ENCODE assay signal across 22 cellular contexts in genomic region chr11:102883132-102883531, GRCh38. TPM values are rescaled to one million over a fixed set of nuclear protein-coding genes. Genes with fewer than 3 reads are reported as not detected.
DNase-seq lines count a peak whose midpoint lies in the region; ATAC-seq, FAIRE-seq and TF ChIP-seq lines count a peak whose summit lies in the region.
"Had no signal": no experiment of that assay in that cellular context is flagged by ENCODE, and none has a peak within 500 bp of the region (broad histone marks: within the 10 kb centered on the region; RNA-seq: fewer than 3 reads in every experiment).

No MANE protein-coding gene starts in this region.

- H3K9me3 ChIP-seq in naive thymus-derived CD4-positive, alpha-beta T cell (ENCODE audit: control insufficient read depth in 2 of 3, low read length in 3 of 3) = no peaks in the 10 kb centered on the region
- H3K9me3 ChIP-seq: adrenal gland had no signal

- intact Hi-C loops in naive thymus-derived CD4-positive, alpha-beta T cell (cut with micrococcal nuclease) = no loop called here

- no peak overlapping the region for H3K4me3 Mint-ChIP-seq in activated T-cell treated with anti-CD3 and anti-CD28 coated beads, Interleukin-2, amount 50 U/mL, for 72 hours
- H3K4me3 Mint-ChIP-seq in stimulated activated memory B cell treated with anti-CD40 and anti-IgM and Interleukin-4, amounts not matched to agents 10 μg/mL and 1 μg/mL and 100 μg/mL, for 72 hours = no peak overlapping the region
- no peak overlapping the region for H3K4me3 Mint-ChIP-seq in naive thymus-derived CD4-positive, alpha-beta T cell
- H3K4me3 Mint-ChIP-seq: type B pancreatic cell had no signal

- peak overlapping the region; percentile 0 for H3K27ac Mint-ChIP-seq in activated T-cell treated with anti-CD3 and anti-CD28 coated beads, Interleukin-2, amount 50 U/mL, for 72 hours
- H3K27ac Mint-ChIP-seq in stimulated activated memory B cell treated with anti-CD40 and anti-IgM and Interleukin-4, amounts not matched to agents 10 μg/mL and 1 μg/mL and 100 μg/mL, for 72 hours = no peak overlapping the region
- no peak overlapping the region for H3K27ac Mint-ChIP-seq in naive thymus-derived CD4-positive, alpha-beta T cell
- H3K27ac Mint-ChIP-seq: type B pancreatic cell had no signal

- no peaks in the 10 kb centered on the region for H3K27me3 Mint-ChIP-seq in activated T-cell treated with anti-CD3 and anti-CD28 coated beads, Interleukin-2, amount 50 U/mL, for 72 hours (ENCODE audit: low read depth)
- H3K27me3 Mint-ChIP-seq in stimulated activated memory B cell treated with anti-CD40 and anti-IgM and Interleukin-4, amounts not matched to agents 10 μg/mL and 1 μg/mL and 100 μg/mL, for 72 hours = no peaks in the 10 kb centered on the region
- peaks cover 0 to 13% (median 8%) of the 10 kb centered on the region in 5 donors for H3K27me3 Mint-ChIP-seq in naive thymus-derived CD4-positive, alpha-beta T cell
- H3K27me3 Mint-ChIP-seq: type B pancreatic cell had no signal

- POLR2A ChIA-PET in RWPE1 (lab: Yijun Ruan, JAX; ENCODE audit: low non-redundant PET) = no interaction called here
- POLR2A ChIA-PET in naive thymus-derived CD4-positive, alpha-beta T cell (lab: Charles Lee) = no interaction called here

- no peak overlapping the region for H3K4me3 ChIP-seq in bronchial epithelial cell (ENCODE audit: low read depth, low read length)
- no peak overlapping the region for H3K4me3 ChIP-seq in naive thymus-derived CD4-positive, alpha-beta T cell (ENCODE audit: low read length)
- H3K4me3 ChIP-seq: adrenal gland had no signal

- peak in 1 of 2 donors; percentile 8 for DNase-seq in activated T-cell treated with anti-CD3 and anti-CD28 coated beads, Interleukin-2, amount 50 U/mL, for 72 hours
- DNase-seq in activated T-cell treated with anti-CD3 and anti-CD28 coated beads for 4 hours (no peak), bronchial epithelial cell (ENCODE audit: low read depth) (peak; percentile 33), RWPE1 (ENCODE audit: low spot score) (no peak), NCI-H187 (lab: John Stamatoyannopoulos, UW) (no peak)
- no peak for DNase-seq in naive thymus-derived CD4-positive, alpha-beta T cell
- DNase-seq: activated effector memory CD4-positive, alpha-beta T cell treated with Interleukin-2 at 50 U/mL for 16 hours; adrenal gland; central memory CD4-positive, alpha-beta T cell; islet precursor cell; NCI-H1694; NK-92 treated with Interleukin-12 subunit alpha and Interleukin-12 subunit beta, amount 100 ng/mL, for 24 hours; stimulated activated naive CD4-positive, alpha-beta T cell; WERI-Rb-1 had no signal

- no peaks in the 10 kb centered on the region for H3K36me3 ChIP-seq in bronchial epithelial cell (ENCODE audit: control insufficient read depth, insufficient read depth, low read length)
- H3K36me3 ChIP-seq in naive thymus-derived CD4-positive, alpha-beta T cell (ENCODE audit: control insufficient read depth in 2 of 3, insufficient read depth in 3 of 3, low read length in 3 of 3) = no peaks in the 10 kb centered on the region
- H3K36me3 ChIP-seq: adrenal gland, WERI-Rb-1 had no signal

- H3K36me3 Mint-ChIP-seq in activated T-cell treated with anti-CD3 and anti-CD28 coated beads, Interleukin-2, amount 50 U/mL, for 72 hours (ENCODE audit: insufficient read depth in 2 of 2) = no peaks in the 10 kb centered on the region
- no peaks in the 10 kb centered on the region for H3K36me3 Mint-ChIP-seq in stimulated activated memory B cell treated with anti-CD40 and anti-IgM and Interleukin-4, amounts not matched to agents 10 μg/mL and 1 μg/mL and 100 μg/mL, for 72 hours
- H3K36me3 Mint-ChIP-seq in naive thymus-derived CD4-positive, alpha-beta T cell = no peaks in the 10 kb centered on the region
- H3K36me3 Mint-ChIP-seq: type B pancreatic cell had no signal

- ATAC-seq in activated T-cell treated with anti-CD3 and anti-CD28 coated beads, Interleukin-2, amount 50 U/mL, for 72 hours (replicated peaks in 1 of 2) = peak; percentile 47 to 63
- ATAC-seq in HG02840 (IDR thresholded peaks at IDR 0.05; ENCODE audit: low FRiP score, unreplicated experiment) = peak; percentile 40
- peak; percentile 22 for ATAC-seq in stimulated activated memory B cell treated with anti-CD40 and anti-IgM and Interleukin-4, amounts not matched to agents 10 μg/mL and 1 μg/mL and 100 μg/mL, for 72 hours
- no peak for ATAC-seq in naive thymus-derived CD4-positive, alpha-beta T cell

- CTCF ChIA-PET in RWPE1 (lab: Yijun Ruan, JAX) = interaction anchor here (1.2 kb wide), 1 partner anchor 31 kb away, joined by 3 read pairs; no protein-coding TSS in a partner anchor
- CTCF ChIA-PET in naive thymus-derived CD4-positive, alpha-beta T cell (lab: Charles Lee) = no interaction called here

- no peaks in the 10 kb centered on the region for H3K4me1 Mint-ChIP-seq in activated T-cell treated with anti-CD3 and anti-CD28 coated beads, Interleukin-2, amount 50 U/mL, for 72 hours (ENCODE audit: low read depth)
- peaks cover 7% of the 10 kb centered on the region for H3K4me1 Mint-ChIP-seq in stimulated activated memory B cell treated with anti-CD40 and anti-IgM and Interleukin-4, amounts not matched to agents 10 μg/mL and 1 μg/mL and 100 μg/mL, for 72 hours
- H3K4me1 Mint-ChIP-seq in naive thymus-derived CD4-positive, alpha-beta T cell = peaks cover 0 to 3% (median 0%) of the 10 kb centered on the region in 7 donors

- H3K27me3 ChIP-seq in bronchial epithelial cell (ENCODE audit: control insufficient read depth, insufficient read depth, low read length) = no peaks in the 10 kb centered on the region
- no peaks in the 10 kb centered on the region for H3K27me3 ChIP-seq in naive thymus-derived CD4-positive, alpha-beta T cell (ENCODE audit: control insufficient read depth in 2 of 2, insufficient read depth in 2 of 2, low read length in 2 of 2)
- H3K27me3 ChIP-seq: adrenal gland had no signal

- peaks cover 0 to 1% of the 10 kb centered on the region in 2 donors for H3K9me3 Mint-ChIP-seq in activated T-cell treated with anti-CD3 and anti-CD28 coated beads, Interleukin-2, amount 50 U/mL, for 72 hours
- peaks cover 4% of the 10 kb centered on the region for H3K9me3 Mint-ChIP-seq in stimulated activated memory B cell treated with anti-CD40 and anti-IgM and Interleukin-4, amounts not matched to agents 10 μg/mL and 1 μg/mL and 100 μg/mL, for 72 hours
- peaks cover 0 to 2% (median 0%) of the 10 kb centered on the region in 11 donors for H3K9me3 Mint-ChIP-seq in naive thymus-derived CD4-positive, alpha-beta T cell
- H3K9me3 Mint-ChIP-seq: type B pancreatic cell had no signal

- no peak overlapping the region for H3K27ac ChIP-seq in RWPE1
- H3K27ac ChIP-seq in naive thymus-derived CD4-positive, alpha-beta T cell (ENCODE audit: low read depth, low read length) = no peak overlapping the region
- H3K27ac ChIP-seq: adrenal gland, WERI-Rb-1 had no signal

- TF ChIP-seq CTCF in bronchial epithelial cell (IDR thresholded peaks at IDR 0.05; ENCODE audit: insufficient read depth, low read length, severe bottlenecking) = no peak
- no peak for TF ChIP-seq CTCF in RWPE1 (conservative IDR thresholded peaks at IDR 0.05; ENCODE audit: low read depth)

- H3K4me1 ChIP-seq in naive thymus-derived CD4-positive, alpha-beta T cell (ENCODE audit: control insufficient read depth in 2 of 2, insufficient read depth in 2 of 2, low read length in 2 of 2) = no peaks in the 10 kb centered on the region
- H3K4me1 ChIP-seq: adrenal gland had no signal

- FAIRE-seq in bronchial epithelial cell (lab: Jason Lieb, UNC) = no peak
- FAIRE-seq: A204.1, H54 had no signal

RNA-seq across cellular contexts. Expression of gene MMP12, which starts 8.3 kb away (rescaled TPM):
- not detected for total RNA-seq in activated T-cell treated with anti-CD3 and anti-CD28 coated beads, Interleukin-2, amount 50 U/mL, for 72 hours
- not detected in 2 replicates for total RNA-seq in bronchial epithelial cell
- not detected for total RNA-seq in naive thymus-derived CD4-positive, alpha-beta T cell
- polyA plus RNA-seq in naive thymus-derived CD4-positive, alpha-beta T cell = not detected
- total RNA-seq: activated CD8-positive, alpha-beta memory T cell treated with anti-CD3 and anti-CD28 coated beads for 36 hours; adrenal gland; pulmonary artery endothelial cell had no signal
- polyA plus RNA-seq: adrenal gland, neural cell had no signal

RNA-seq across cellular contexts. Expression of gene MMP3, which starts 39.7 kb away (rescaled TPM):
- total RNA-seq in activated T-cell treated with anti-CD3 and anti-CD28 coated beads, Interleukin-2, amount 50 U/mL, for 72 hours = not detected
- 0.13 and 0.26 TPM in 2 replicates for total RNA-seq in bronchial epithelial cell
- not detected for total RNA-seq in naive thymus-derived CD4-positive, alpha-beta T cell
- not detected for polyA plus RNA-seq in naive thymus-derived CD4-positive, alpha-beta T cell
- total RNA-seq: activated CD8-positive, alpha-beta memory T cell treated with anti-CD3 and anti-CD28 coated beads for 36 hours; pulmonary artery endothelial cell had no signal
- polyA plus RNA-seq: adrenal gland, neural cell had no signal
